In genomic region chr7:139714163-139714901, GRCh38 we compare ENCODE assay signal across 8 cellular contexts.
DNase-seq lines count a peak whose midpoint lies in the region; ATAC-seq and TF ChIP-seq lines count a peak whose summit lies in the region.

No MANE protein-coding gene starts in this region.

- H2AFZ ChIP-seq in SK-N-SH (ENCODE audit: low read depth): no peak overlapping the region

- H4K20me1 ChIP-seq in SK-N-SH (ENCODE audit: insufficient read depth): peaks cover 86% of the 10 kb centered on the region

- no peaks in the 10 kb centered on the region for H3K9me3 ChIP-seq in SK-N-SH

- H3F3A ChIP-seq in SK-N-SH (replicated peaks; ENCODE audit: insufficient read depth): no peaks in the 10 kb centered on the region

- H3K9me3 Mint-ChIP-seq in brain: peaks cover 0 to 3% (median 0%) of the 10 kb centered on the region in 5 experiments
- H3K9me3 Mint-ChIP-seq in activated T-cell treated with anti-CD3 and anti-CD28 coated beads, Interleukin-2, amount 50 U/mL, for 4 hours: no peaks in the 10 kb centered on the region

- H3K27me3 Mint-ChIP-seq in brain: no peaks in the 10 kb centered on the region
- H3K27me3 Mint-ChIP-seq in activated T-cell treated with anti-CD3 and anti-CD28 coated beads, Interleukin-2, amount 50 U/mL, for 4 hours (ENCODE audit: low read depth): no peaks in the 10 kb centered on the region

- peaks cover 88% of the 10 kb centered on the region for H3K79me2 ChIP-seq in SK-N-SH (ENCODE audit: insufficient read depth)

- WGBS in SK-N-SH (ENCODE audit: low lambda C conversion rate): 94% methylated on average over 22 of the region's 23 CpGs

- DNase-seq in omental fat pad (ENCODE audit: low spot score) (no peak), MV-4-11 (lab: John Stamatoyannopoulos, UW) (no peak), DMS153 (lab: John Stamatoyannopoulos, UW) (no peak), SK-N-SH (no peak)
- no peak for DNase-seq in activated T-cell treated with anti-CD3 and anti-CD28 coated beads, Interleukin-2, amount 50 U/mL, for 4 hours

- POLR2A ChIA-PET in SK-N-SH (lab: Yijun Ruan, JAX): no interaction called here

- H3K4me1 ChIP-seq in SK-N-SH (ENCODE audit: control insufficient read depth in 1 of 2, insufficient read depth in 2 of 2, low read depth in 1 of 2, low read length in 1 of 2): peaks cover 6 to 9% of the 10 kb centered on the region in 2 experiments; a peak in 3 of 4 replicates

- H3K27ac ChIP-seq in SK-N-SH (ENCODE audit: low read depth in 2 of 2, low read length in 1 of 2): no peak overlapping the region

- peaks cover 67% of the 10 kb centered on the region for H3K36me3 Mint-ChIP-seq in brain
- H3K36me3 Mint-ChIP-seq in activated T-cell treated with anti-CD3 and anti-CD28 coated beads, Interleukin-2, amount 50 U/mL, for 4 hours (ENCODE audit: insufficient read depth): peaks cover 39% of the 10 kb centered on the region

- no peak for TF ChIP-seq EP300 in SK-N-SH (IDR thresholded peaks at IDR 0.05; ENCODE audit: borderline replicate concordance in 1 of 2, low read depth in 1 of 2, low read length in 1 of 2)

- H3K9ac ChIP-seq in SK-N-SH: no peak overlapping the region

- no peak overlapping the region for H3K4me3 Mint-ChIP-seq in brain
- H3K4me3 Mint-ChIP-seq in activated T-cell treated with anti-CD3 and anti-CD28 coated beads, Interleukin-2, amount 50 U/mL, for 4 hours: no peak overlapping the region

- TF ChIP-seq CTCF in brain (conservative IDR thresholded peaks at IDR 0.05): no peak
- TF ChIP-seq CTCF in omental fat pad (IDR thresholded peaks at IDR 0.05): no peak
- no peak for TF ChIP-seq CTCF in SK-N-SH (IDR thresholded peaks at IDR 0.05)

- H3K27me3 ChIP-seq in SK-N-SH (ENCODE audit: insufficient read depth): no peaks in the 10 kb centered on the region

- CTCF ChIA-PET in SK-N-SH (lab: Yijun Ruan, JAX): interaction anchor here (0.6 kb wide), 1 partner anchor 38 kb away, joined by 3 read pairs; no protein-coding TSS in a partner anchor

- H3K4me3 ChIP-seq in SK-N-SH (ENCODE audit: low read depth in 2 of 2, low read length in 1 of 2): no peak overlapping the region

- ATAC-seq in GM18907 (IDR thresholded peaks at IDR 0.05; ENCODE audit: unreplicated experiment): peak; percentile 97
- peak; percentile 97 for ATAC-seq in HG02798 (IDR thresholded peaks at IDR 0.05; ENCODE audit: poor library complexity, unreplicated experiment)
- peak; percentile 10 for ATAC-seq in omental fat pad (ENCODE audit: low FRiP score)
- no peak for ATAC-seq in activated T-cell treated with anti-CD3 and anti-CD28 coated beads, Interleukin-2, amount 50 U/mL, for 4 hours

- peaks cover 25 to 41% of the 10 kb centered on the region in 2 experiments for H3K36me3 ChIP-seq in SK-N-SH (replicated peaks in 1 of 2; ENCODE audit: control insufficient read depth in 1 of 2, insufficient read depth in 2 of 2, low read length in 1 of 2)

- no peak for TF ChIP-seq RAD21 in SK-N-SH (IDR thresholded peaks at IDR 0.05; ENCODE audit: low read length)

- H3K4me2 ChIP-seq in SK-N-SH: no peak overlapping the region

- H3K4me1 Mint-ChIP-seq in brain: peaks cover 32% of the 10 kb centered on the region
- peaks cover 3% of the 10 kb centered on the region for H3K4me1 Mint-ChIP-seq in activated T-cell treated with anti-CD3 and anti-CD28 coated beads, Interleukin-2, amount 50 U/mL, for 4 hours (ENCODE audit: low read depth)

- H3K27ac Mint-ChIP-seq in brain: peak overlapping the region in 4 of 5 experiments; percentile 21 to 91 (median 73)

- H3K9me2 ChIP-seq in SK-N-SH: no peaks in the 10 kb centered on the region

TF ChIP-seq in SK-N-SH, 30 proteins besides CTCF, POLR2A, EP300 and RAD21:
- TF ChIP-seq RFX5 (IDR thresholded peaks at IDR 0.05; ENCODE audit: low read length) (no peak), FOXM1 (IDR thresholded peaks at IDR 0.05; ENCODE audit: low read depth) (no peak), ZBTB33 (IDR thresholded peaks at IDR 0.05; ENCODE audit: borderline replicate concordance, low read depth) (no peak), TAF1 (IDR thresholded peaks at IDR 0.05; ENCODE audit: borderline replicate concordance, low read depth, low read length) (no peak), RCOR1 (IDR thresholded peaks at IDR 0.05; ENCODE audit: low read length) (no peak), IRF3 (IDR thresholded peaks at IDR 0.05; ENCODE audit: low read depth, low read length) (no peak), FOSL2 (IDR thresholded peaks at IDR 0.05; ENCODE audit: borderline replicate concordance, low read depth) (no peak), TEAD4 (IDR thresholded peaks at IDR 0.05; ENCODE audit: borderline replicate concordance, insufficient read depth) (no peak), TCF12 (IDR thresholded peaks at IDR 0.05) (no peak), SMC3 (IDR thresholded peaks at IDR 0.05; ENCODE audit: low read depth, low read length) (no peak), NFIC (IDR thresholded peaks at IDR 0.05; ENCODE audit: borderline replicate concordance) (no peak), EZH2phosphoT487 (IDR thresholded peaks at IDR 0.05; ENCODE audit: borderline replicate concordance, low read depth) (no peak), USF1 (IDR thresholded peaks at IDR 0.05; ENCODE audit: borderline replicate concordance, low read depth) (no peak), CHD2 (IDR thresholded peaks at IDR 0.05; ENCODE audit: low read length, partially characterized antibody) (no peak), YY1 (IDR thresholded peaks at IDR 0.05; ENCODE audit: low read depth) (no peak), MEF2A (IDR thresholded peaks at IDR 0.05; ENCODE audit: borderline replicate concordance, low read depth) (no peak)
TF ChIP-seq in SK-N-SH: peak in this region for 0.

Comparison
In these comparisons a context has a peak if more than half of its experiments do, and no peak if none do; other contexts are left out.
1. ATAC-seq: peak in GM18907 (single experiment), HG02798 (single experiment) and omental fat pad (single experiment); none in activated T-cell treated with anti-CD3 and anti-CD28 coated beads, Interleukin-2, amount 50 U/mL, for 4 hours (0 of 2).